ENCODE assay signal across 11 cellular contexts in the genomic region with DNA sequence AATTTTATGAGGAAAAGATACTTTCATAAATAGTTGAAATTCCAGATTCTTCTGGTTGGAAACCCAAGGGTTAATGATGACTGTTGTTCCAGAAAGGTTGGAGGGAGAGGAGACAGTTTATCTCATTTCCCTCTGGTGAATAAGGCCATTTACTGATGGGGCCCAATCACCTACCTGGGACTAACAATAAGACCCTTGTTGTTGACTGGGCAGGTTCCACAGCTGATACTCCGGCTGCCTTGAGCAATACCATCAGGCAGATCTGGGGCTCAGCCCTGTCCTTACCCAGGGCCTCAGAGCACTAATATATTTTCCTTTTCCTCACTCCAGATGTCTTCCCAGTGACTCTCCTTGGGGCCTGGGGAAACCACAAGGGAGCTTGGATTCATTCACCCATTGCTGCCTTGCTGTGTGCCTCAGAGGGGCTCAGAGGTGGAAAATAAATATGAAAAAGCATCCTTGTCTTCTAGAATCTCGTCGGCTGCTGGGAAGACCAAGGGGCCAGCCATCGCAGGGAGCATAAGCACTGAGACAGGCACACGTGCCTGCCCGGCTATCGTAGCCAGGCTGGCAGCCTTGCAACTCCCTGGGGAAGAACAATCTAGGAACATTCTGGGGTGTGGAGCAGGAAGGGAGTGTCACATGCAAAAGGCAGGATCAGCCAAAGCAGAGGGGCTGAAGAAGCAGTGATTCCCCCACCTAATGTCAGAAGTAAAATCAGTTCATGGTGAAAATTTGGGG. TPM values are rescaled to one million over a fixed set of nuclear protein-coding genes. Genes with fewer than 3 reads are reported as not detected.
DNase-seq lines count a peak whose midpoint lies in the region; ATAC-seq and TF ChIP-seq lines count a peak whose summit lies in the region.
"Had no signal": no experiment of that assay in that cellular context is flagged by ENCODE, and none has a peak within 500 bp of the region (broad histone marks: within the 10 kb centered on the region; RNA-seq: fewer than 3 reads in every experiment).

No MANE protein-coding gene starts in this region.

- H3K27ac ChIP-seq in BLaER1 treated with 17β-estradiol and CSF1 and Interleukin-3, amounts not matched to agents 10 nM and 100 nM = no peak overlapping the region
- peak overlapping the region in 11 of 12 donors; percentile 28 to 85 (median 73) for H3K27ac ChIP-seq in heart left ventricle

- H3K27ac Mint-ChIP-seq in natural killer cell treated with Interleukin-12 subunit alpha and Interleukin-12 subunit beta and Interleukin-15 and Interleukin-18, amount 100 ng/mL, for 72 hours = no peak overlapping the region
- H3K27ac Mint-ChIP-seq: dendritic cell treated with granulocyte-macrophage colony-stimulating factor and Interleukin-4, amounts not matched to agents 40 ng/mL and 50 ng/mL, for 4 days; memory B cell had no signal

- intact Hi-C loops in heart left ventricle (cut with DNase I) = loop anchor here in 3 of 10 donors (5.0 to 10.0 kb wide), 2 partner anchors 34 to 52 kb away; partner anchors contain the start of gene MPRIP (in 3 of the 3)
- intact Hi-C loops in sciatic nerve (cut with DNase I) = no loop called here

- 20 to 35% (median 24%) methylated on average over 7 of the region's 7 CpGs for WGBS in heart left ventricle, 4 donors

- peak; percentile 67 for DNase-seq in adipocyte (ENCODE audit: low read depth)
- peak in 2 of 5 donors; percentile 12 to 61 for DNase-seq in heart left ventricle
- DNase-seq in sciatic nerve (ENCODE audit: low spot score) = no peak
- DNase-seq in natural killer cell treated with Interleukin-12 subunit alpha and Interleukin-12 subunit beta and Interleukin-15 and Interleukin-18, amount 100 ng/mL, for 72 hours (ENCODE audit: low spot score) = no peak
- DNase-seq: activated CD8-positive, alpha-beta memory T cell treated with anti-CD3 and anti-CD28 coated beads, Interleukin-2, amount 50 U/mL, for 4 hours had no signal

- peaks cover 0 to 96% (median 81%) of the 10 kb centered on the region in 10 experiments; a peak in 16 of 20 replicates for H3K4me1 ChIP-seq in BLaER1 treated with 17β-estradiol and CSF1 and Interleukin-3, amounts not matched to agents 10 nM and 100 nM
- H3K4me1 ChIP-seq in adipocyte (ENCODE audit: control insufficient read depth, insufficient read depth, low read length) = peaks cover 46% of the 10 kb centered on the region
- peaks cover 14 to 99% (median 79%) of the 10 kb centered on the region in 12 donors for H3K4me1 ChIP-seq in heart left ventricle

- H3K27me3 ChIP-seq in BLaER1 treated with 17β-estradiol and CSF1 and Interleukin-3, amounts not matched to agents 10 nM and 100 nM = no peaks in the 10 kb centered on the region
- H3K27me3 ChIP-seq in adipocyte (replicated peaks; ENCODE audit: control insufficient read depth, insufficient read depth, low read length) (no peaks in the 10 kb centered on the region), heart left ventricle (no peaks in the 10 kb centered on the region)

- no peaks in the 10 kb centered on the region for H3K27me3 Mint-ChIP-seq in natural killer cell treated with Interleukin-12 subunit alpha and Interleukin-12 subunit beta and Interleukin-15 and Interleukin-18, amount 100 ng/mL, for 72 hours
- H3K27me3 Mint-ChIP-seq: dendritic cell treated with granulocyte-macrophage colony-stimulating factor and Interleukin-4, amounts not matched to agents 40 ng/mL and 50 ng/mL, for 4 days; memory B cell had no signal

- no peak overlapping the region for H3K9ac ChIP-seq in BLaER1 treated with 17β-estradiol and CSF1 and Interleukin-3, amounts not matched to agents 10 nM and 100 nM
- H3K9ac ChIP-seq in adipocyte (ENCODE audit: low read length) = peak overlapping the region; percentile 19

- peaks cover 14 to 22% of the 10 kb centered on the region in 2 donors for H3K4me1 Mint-ChIP-seq in natural killer cell treated with Interleukin-12 subunit alpha and Interleukin-12 subunit beta and Interleukin-15 and Interleukin-18, amount 100 ng/mL, for 72 hours (ENCODE audit: low read depth in 2 of 2)

- ATAC-seq in heart left ventricle = peak; percentile 46 to 62 (median 55)
- ATAC-seq in sciatic nerve = peak; percentile 75
- ATAC-seq in GM19395 (IDR thresholded peaks at IDR 0.05; ENCODE audit: unreplicated experiment) = no peak
- ATAC-seq in HG03139 (IDR thresholded peaks at IDR 0.05; ENCODE audit: unreplicated experiment) = no peak
- ATAC-seq in GM18520 (IDR thresholded peaks at IDR 0.05; ENCODE audit: unreplicated experiment) = no peak
- no peak for ATAC-seq in natural killer cell treated with Interleukin-12 subunit alpha and Interleukin-12 subunit beta and Interleukin-15 and Interleukin-18, amount 100 ng/mL, for 72 hours

- H3K4me2 ChIP-seq in BLaER1 treated with 17β-estradiol and CSF1 and Interleukin-3, amounts not matched to agents 10 nM and 100 nM = peak overlapping the region in 6 of 11 experiments; percentile 0 to 28 (median 10); a peak in 4 of 22 replicates

- no peak for TF ChIP-seq CTCF in heart left ventricle (IDR thresholded peaks at IDR 0.05)

- H3K36me3 Mint-ChIP-seq in natural killer cell treated with Interleukin-12 subunit alpha and Interleukin-12 subunit beta and Interleukin-15 and Interleukin-18, amount 100 ng/mL, for 72 hours = no peaks in the 10 kb centered on the region

- peaks cover 32 to 100% (median 99%) of the 10 kb centered on the region in 11 experiments; a peak in 20 of 22 replicates for H4K20me1 ChIP-seq in BLaER1 treated with 17β-estradiol and CSF1 and Interleukin-3, amounts not matched to agents 10 nM and 100 nM

- TF ChIP-seq POLR2A in heart left ventricle (IDR thresholded peaks at IDR 0.05) = no peak

- H3K9me3 Mint-ChIP-seq in natural killer cell treated with Interleukin-12 subunit alpha and Interleukin-12 subunit beta and Interleukin-15 and Interleukin-18, amount 100 ng/mL, for 72 hours = no peaks in the 10 kb centered on the region
- H3K9me3 Mint-ChIP-seq: dendritic cell treated with granulocyte-macrophage colony-stimulating factor and Interleukin-4, amounts not matched to agents 40 ng/mL and 50 ng/mL, for 4 days; memory B cell had no signal

- H3K9me3 ChIP-seq in BLaER1 treated with 17β-estradiol and CSF1 and Interleukin-3, amounts not matched to agents 10 nM and 100 nM (replicated peaks in 1 of 11) = no peaks in the 10 kb centered on the region
- H3K9me3 ChIP-seq in adipocyte (ENCODE audit: control insufficient read depth, low read length) = no peaks in the 10 kb centered on the region
- no peaks in the 10 kb centered on the region for H3K9me3 ChIP-seq in heart left ventricle

- no peak overlapping the region for H3K4me3 Mint-ChIP-seq in natural killer cell treated with Interleukin-12 subunit alpha and Interleukin-12 subunit beta and Interleukin-15 and Interleukin-18, amount 100 ng/mL, for 72 hours
- H3K4me3 Mint-ChIP-seq: dendritic cell treated with granulocyte-macrophage colony-stimulating factor and Interleukin-4, amounts not matched to agents 40 ng/mL and 50 ng/mL, for 4 days; memory B cell had no signal

- H3K36me3 ChIP-seq in BLaER1 treated with 17β-estradiol and CSF1 and Interleukin-3, amounts not matched to agents 10 nM and 100 nM = peaks cover 10 to 85% (median 61%) of the 10 kb centered on the region in 11 experiments; a peak in 20 of 22 replicates
- H3K36me3 ChIP-seq in adipocyte (ENCODE audit: control insufficient read depth, insufficient read depth, low read length, severe bottlenecking) = peaks cover 5% of the 10 kb centered on the region
- H3K36me3 ChIP-seq in heart left ventricle = peaks cover 0 to 14% (median 0%) of the 10 kb centered on the region in 9 donors

- H3K4me3 ChIP-seq in BLaER1 treated with 17β-estradiol and CSF1 and Interleukin-3, amounts not matched to agents 10 nM and 100 nM = no peak overlapping the region
- H3K4me3 ChIP-seq in adipocyte (ENCODE audit: low read length) (no peak overlapping the region), heart left ventricle (no peak overlapping the region)

RNA-seq across cellular contexts. Expression of gene MPRIP, which starts 54.4 kb away (rescaled TPM):
- total RNA-seq in heart left ventricle = 100 to 1,000 TPM; 131 to 686 (median 343) TPM
- polyA plus RNA-seq in heart left ventricle = 100 to 1,000 TPM; 237 to 476 TPM
- total RNA-seq in sciatic nerve = 500 TPM
- 100 to 1,000 TPM; 158 to 216 TPM for total RNA-seq in natural killer cell treated with Interleukin-12 subunit alpha and Interleukin-12 subunit beta and Interleukin-15 and Interleukin-18, amount 100 ng/mL, for 72 hours

Comparison
In these comparisons a context has a peak if more than half of its experiments do, and no peak if none do; other contexts are left out.
1. H3K27ac ChIP-seq: peak in heart left ventricle (11 of 12); none in BLaER1 treated with 17β-estradiol and CSF1 and Interleukin-3, amounts not matched to agents 10 nM and 100 nM (0 of 11).
2. ATAC-seq: peak in heart left ventricle (4 of 4) and sciatic nerve (single experiment); none in GM19395 (single experiment), HG03139 (single experiment), GM18520 (single experiment) and natural killer cell treated with Interleukin-12 subunit alpha and Interleukin-12 subunit beta and Interleukin-15 and Interleukin-18, amount 100 ng/mL, for 72 hours (0 of 2).